30 cellular contexts compared by ENCODE assay signal in the genomic region with DNA sequence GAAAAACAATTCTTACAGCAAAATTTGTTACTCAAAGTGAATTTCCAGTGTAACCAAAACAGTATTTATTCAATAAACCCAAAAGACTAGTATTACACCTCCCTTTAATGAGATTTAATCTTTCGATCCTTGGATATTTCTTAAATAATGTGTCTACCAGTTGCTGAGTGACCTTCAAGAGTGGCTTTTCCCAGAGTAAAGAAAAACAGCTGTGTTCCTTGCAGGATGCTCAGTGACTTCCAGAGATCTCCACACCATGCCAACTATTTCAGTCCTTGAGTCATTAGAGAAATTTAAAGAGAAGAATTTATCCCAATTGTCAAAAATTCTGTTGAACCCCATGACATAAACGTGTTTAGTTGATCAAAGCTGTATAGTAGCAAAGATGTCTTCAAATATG.
"Had no signal": no experiment of that assay in that cellular context is flagged by ENCODE, and none has a peak within 500 bp of the region (broad histone marks: within the 10 kb centered on the region; RNA-seq: fewer than 3 reads in every experiment).

No MANE protein-coding gene starts in this region.

- H3K9me3 ChIP-seq: gastrocnemius medialis had no signal

- H3K27ac ChIP-seq: brain microvascular endothelial cell, coronary artery, dorsolateral prefrontal cortex, esophagus squamous epithelium, gastrocnemius medialis, heart left ventricle, WERI-Rb-1 had no signal

- ATAC-seq: activated CD4-positive, CD25-positive, alpha-beta regulatory T cell treated with anti-CD3 and anti-CD28 coated beads, Interleukin-2, amount 50 U/mL, for 24 hours; activated CD8-positive, alpha-beta T cell treated with anti-CD3 and anti-CD28 coated beads for 36 hours; activated T-cell treated with anti-CD3 and anti-CD28 coated beads, Interleukin-2, amount 50 U/mL, for 4 hours; activated T-helper 17 cell treated with anti-CD3 and anti-CD28 coated beads, Interleukin-2, amount 50 U/mL, for 72 hours; foreskin keratinocyte; gastrocnemius medialis; heart left ventricle had no signal

- H3K4me1 ChIP-seq: esophagus squamous epithelium, foreskin keratinocyte had no signal

- H3K4me3 ChIP-seq: coronary artery, dorsolateral prefrontal cortex, esophagus squamous epithelium, gastrocnemius medialis, heart left ventricle had no signal

- H3K27me3 ChIP-seq: brain microvascular endothelial cell, dorsolateral prefrontal cortex, esophagus squamous epithelium, foreskin keratinocyte, gastrocnemius medialis, heart left ventricle had no signal

- H3K36me3 ChIP-seq: brain microvascular endothelial cell, gastrocnemius medialis, WERI-Rb-1 had no signal

- FAIRE-seq: astrocyte, bronchial epithelial cell, endometrium, endothelial cell of umbilical vein had no signal

- DNase-seq: activated B cell treated with CpG ODN at 0.5 μM for 24 hours; activated CD4-positive, alpha-beta T cell treated with anti-CD3 and anti-CD28 coated beads for 48 hours; activated CD4-positive, alpha-beta T cell treated with anti-CD3 and anti-CD28 coated beads, Interleukin-2, amount 50 U/mL, for 1 hour; activated CD4-positive, alpha-beta T cell treated with anti-CD3 and anti-CD28 coated beads, Interleukin-2, amount 50 U/mL, for 48 hours; activated CD8-positive, alpha-beta memory T cell treated with anti-CD3 and anti-CD28 coated beads for 24 hours; activated CD8-positive, alpha-beta T cell treated with anti-CD3 and anti-CD28 coated beads for 36 hours; activated effector memory CD4-positive, alpha-beta T cell treated with Interleukin-2 at 50 U/mL for 16 hours; activated gamma-delta T cell treated with Interleukin-2 at 50 U/mL for 16 hours; activated naive CD4-positive, alpha-beta T cell treated with anti-CD3 and anti-CD28 coated beads, Interleukin-2, amount 50 U/mL, for 16 hours; activated naive CD4-positive, alpha-beta T cell treated with Interleukin-2 at 50 U/mL for 16 hours; activated T-cell treated with anti-CD3 and anti-CD28 coated beads, Interleukin-2, amount 50 U/mL, for 4 hours; amniotic stem cell; anterior cingulate cortex; brain microvascular endothelial cell; dorsolateral prefrontal cortex; effector memory CD4-positive, alpha-beta T cell; esophagus squamous epithelium; gastrocnemius medialis; glutamatergic neuron; heart left ventricle; T1000; WERI-Rb-1 had no signal
